8 cellular contexts compared by ENCODE assay signal in genomic region chr1:43947061-43947889, GRCh38. TPM values are rescaled to one million over a fixed set of nuclear protein-coding genes. Genes with fewer than 3 reads are reported as not detected.
DNase-seq lines count a peak whose midpoint lies in the region; ATAC-seq, FAIRE-seq and TF ChIP-seq lines count a peak whose summit lies in the region.

No MANE protein-coding gene starts in this region.

- H3K27ac ChIP-seq in breast epithelium (peak overlapping the region; percentile 98 to 99), upper lobe of right lung (peak overlapping the region; percentile 97)

- H3K36me3 ChIP-seq in breast epithelium, result no peaks in the 10 kb centered on the region
- no peaks in the 10 kb centered on the region for H3K36me3 ChIP-seq in upper lobe of right lung

- peaks cover 3% of the 10 kb centered on the region for H3K36me3 Mint-ChIP-seq in IgD-negative memory B cell

- DNase-seq in breast epithelium (ENCODE audit: low spot score in 2 of 2) (no peak), lower leg skin (ENCODE audit: low spot score in 2 of 2) (no peak), upper lobe of right lung (no peak), OCI-M1 (lab: John Stamatoyannopoulos, UW) (no peak), urothelium cell line (ENCODE audit: low spot score) (no peak)

- peak overlapping the region; percentile 94 to 98 (median 94) for H3K27ac Mint-ChIP-seq in IgD-negative memory B cell

- H3K27me3 Mint-ChIP-seq in IgD-negative memory B cell, result no peaks in the 10 kb centered on the region

- 4 to 7% methylated on average over 12 to 26 of the region's 27 CpGs for WGBS in lower leg skin, 2 donors

- no peak for TF ChIP-seq CTCF in breast epithelium (IDR thresholded peaks at IDR 0.05)
- no peak for TF ChIP-seq CTCF in lower leg skin (IDR thresholded peaks at IDR 0.05)
- no peak for TF ChIP-seq CTCF in upper lobe of right lung (IDR thresholded peaks at IDR 0.05)

- no peaks in the 10 kb centered on the region for H3K9me3 Mint-ChIP-seq in IgD-negative memory B cell

- TF ChIP-seq POLR2A in breast epithelium (IDR thresholded peaks at IDR 0.05), result no peak
- TF ChIP-seq POLR2A in lower leg skin (IDR thresholded peaks at IDR 0.05), result no peak

- intact Hi-C loops in breast epithelium (cut with DNase I; ENCODE audit: low total_unique reads), result no loop called here
- intact Hi-C loops in lower leg skin (cut with DNase I; ENCODE audit: low total_unique reads), result no loop called here
- intact Hi-C loops in upper lobe of right lung (cut with DNase I), result no loop called here

- H3K4me3 Mint-ChIP-seq in IgD-negative memory B cell, result peak overlapping the region; percentile 89 to 97 (median 94)

- no peak for FAIRE-seq in urothelium cell line (lab: Jason Lieb, UNC)

- peak overlapping the region; percentile 61 to 95 (median 83) for H3K4me3 ChIP-seq in breast epithelium
- H3K4me3 ChIP-seq in lower leg skin (ENCODE audit: low read depth, poor library complexity, severe bottlenecking), result peak overlapping the region; percentile 74
- peak overlapping the region; percentile 75 for H3K4me3 ChIP-seq in upper lobe of right lung

- peaks cover 24 to 32% (median 32%) of the 10 kb centered on the region in 3 donors for H3K4me1 Mint-ChIP-seq in IgD-negative memory B cell

- H3K27me3 ChIP-seq in breast epithelium (no peaks in the 10 kb centered on the region), upper lobe of right lung (no peaks in the 10 kb centered on the region)

- H3K9me3 ChIP-seq in breast epithelium (no peaks in the 10 kb centered on the region), upper lobe of right lung (no peaks in the 10 kb centered on the region)

- peaks cover 12% of the 10 kb centered on the region in 2 donors for H3K4me1 ChIP-seq in breast epithelium
- peaks cover 29% of the 10 kb centered on the region for H3K4me1 ChIP-seq in upper lobe of right lung

- ATAC-seq in GM18502 (IDR thresholded peaks at IDR 0.05; ENCODE audit: poor library complexity, unreplicated experiment) (peak; percentile 24), upper lobe of right lung (no peak), GM21619 (IDR thresholded peaks at IDR 0.05; ENCODE audit: unreplicated experiment) (no peak)

RNA-seq across cellular contexts. Expression of gene IPO13, which starts 0.5 kb away (rescaled TPM):
- 14.9 TPM for polyA plus RNA-seq in IgD-negative memory B cell
- total RNA-seq in breast epithelium, result 10 to 100 TPM; 18.4 to 23.0 (median 20.5) TPM
- 10 to 100 TPM; 14.6 to 24.1 (median 18.2) TPM for total RNA-seq in lower leg skin
- 24.9 TPM for total RNA-seq in upper lobe of right lung

RNA-seq across cellular contexts. Expression of gene ARTN, which starts 13.7 kb away (rescaled TPM):
- polyA plus RNA-seq in IgD-negative memory B cell, result not detected
- total RNA-seq in breast epithelium (1 to 10 TPM in 2 of 3 donors, not detected in 1; 1.8 to 2.3 TPM), lower leg skin (1 to 10 TPM in 1 of 4 donors, under 1 TPM in 3; 0.63 to 3.6 (median 0.84) TPM), upper lobe of right lung (0.43 TPM)

RNA-seq across cellular contexts. Expression of gene DPH2, which starts 22.5 kb away (rescaled TPM):
- 38.4 TPM for polyA plus RNA-seq in IgD-negative memory B cell
- total RNA-seq in breast epithelium, result 10 to 100 TPM; 16.2 to 22.0 (median 18.3) TPM
- 10 to 100 TPM; 12.8 to 26.6 (median 17.7) TPM for total RNA-seq in lower leg skin
- 18.8 TPM for total RNA-seq in upper lobe of right lung

RNA-seq across cellular contexts. Expression of gene ATP6V0B, which starts 27.5 kb away (rescaled TPM):
- 261 TPM for polyA plus RNA-seq in IgD-negative memory B cell
- total RNA-seq in breast epithelium (100 to 1,000 TPM; 131 to 156 (median 155) TPM), lower leg skin (100 to 1,000 TPM; 135 to 180 (median 169) TPM), upper lobe of right lung (191 TPM)

RNA-seq across cellular contexts. Expression of gene B4GALT2, which starts 31.7 kb away (rescaled TPM):
- polyA plus RNA-seq in IgD-negative memory B cell, result 1.0 TPM
- total RNA-seq in breast epithelium (10 to 100 TPM; 19.8 to 49.9 (median 37.0) TPM), lower leg skin (10 to 100 TPM; 21.6 to 50.5 (median 30.3) TPM), upper lobe of right lung (23.8 TPM)
